ENCODE assay signal across 28 cellular contexts in the genomic region with DNA sequence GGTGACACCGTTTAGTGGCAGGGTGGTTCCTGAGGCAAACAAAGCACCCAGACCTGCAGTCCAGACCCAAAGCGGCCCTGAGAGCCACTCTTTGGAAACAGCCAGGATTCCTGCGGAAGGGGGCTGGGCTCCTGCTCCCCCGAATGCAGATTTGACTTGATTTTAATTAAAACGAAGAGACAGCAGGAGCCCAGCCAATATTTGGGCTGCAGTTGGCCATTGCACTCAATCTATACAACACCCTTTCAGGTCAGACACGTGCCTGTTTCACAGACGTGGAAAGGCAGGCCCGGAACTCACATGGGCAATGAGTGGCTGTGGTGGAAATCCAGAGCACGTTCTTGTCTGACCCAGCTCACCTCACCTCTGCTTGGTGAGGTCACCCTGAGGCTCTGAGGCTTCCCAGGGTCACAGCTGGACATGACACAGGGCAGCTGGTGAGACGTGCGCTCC.
A peak's percentile ranks its signal among the peaks of the same experiment; 100 is the strongest.
DNase-seq lines count a peak whose midpoint lies in the region; ATAC-seq and TF ChIP-seq lines count a peak whose summit lies in the region.
"Had no signal": no experiment of that assay in that cellular context is flagged by ENCODE, and none has a peak within 500 bp of the region (broad histone marks: within the 10 kb centered on the region; RNA-seq: fewer than 3 reads in every experiment).

No MANE protein-coding gene starts in this region.

- H3K4me3 ChIP-seq in Peyer's patch (no peak overlapping the region), spleen (no peak overlapping the region), ascending aorta (no peak overlapping the region)
- H3K4me3 ChIP-seq: MG63 had no signal

- no peak for TF ChIP-seq POLR2A in Peyer's patch (IDR thresholded peaks at IDR 0.05)
- TF ChIP-seq POLR2A in spleen (IDR thresholded peaks at IDR 0.05), result no peak

- H3K36me3 Mint-ChIP-seq in activated CD8-positive, alpha-beta T cell treated with anti-CD3 and anti-CD28 coated beads, Interleukin-2, amount 10 ng/mL, durations not matched to agents 7 days and 5 days (ENCODE audit: low read depth), result no peaks in the 10 kb centered on the region
- no peaks in the 10 kb centered on the region for H3K36me3 Mint-ChIP-seq in activated CD8-positive, alpha-beta T cell treated with anti-CD3 and anti-CD28 coated beads for 36 hours (ENCODE audit: low read depth)
- H3K36me3 Mint-ChIP-seq: activated naive CD8-positive, alpha-beta T cell treated with anti-CD3 and anti-CD28 coated beads, Interleukin-2, amount 10 ng/mL, durations not matched to agents 7 days and 5 days; type B pancreatic cell had no signal

- no peaks in the 10 kb centered on the region for H3K4me1 Mint-ChIP-seq in activated CD8-positive, alpha-beta T cell treated with anti-CD3 and anti-CD28 coated beads, Interleukin-2, amount 10 ng/mL, durations not matched to agents 7 days and 5 days (ENCODE audit: low read depth)
- no peaks in the 10 kb centered on the region for H3K4me1 Mint-ChIP-seq in activated CD8-positive, alpha-beta T cell treated with anti-CD3 and anti-CD28 coated beads for 36 hours (ENCODE audit: low read depth)
- H3K4me1 Mint-ChIP-seq: activated CD4-positive, alpha-beta T cell treated with anti-CD3 and anti-CD28 coated beads for 36 hours; activated naive CD8-positive, alpha-beta T cell treated with anti-CD3 and anti-CD28 coated beads, Interleukin-2, amount 10 ng/mL, durations not matched to agents 7 days and 5 days; naive thymus-derived CD8-positive, alpha-beta T cell; stimulated activated naive B cell treated with anti-CD40 and anti-IgM and Interleukin-4, amounts not matched to agents 10 μg/mL and 1 μg/mL and 100 μg/mL, for 72 hours had no signal

- POLR2A ChIA-PET in activated CD8-positive, alpha-beta T cell treated with anti-CD3 and anti-CD28 coated beads, Interleukin-2, amount 10 ng/mL, durations not matched to agents 7 days and 5 days (lab: Charles Lee), result no interaction called here
- POLR2A ChIA-PET in activated CD8-positive, alpha-beta T cell treated with anti-CD3 and anti-CD28 coated beads for 36 hours (lab: Charles Lee), result no interaction called here

- intact Hi-C loops in activated CD8-positive, alpha-beta T cell treated with anti-CD3 and anti-CD28 coated beads for 36 hours (cut with micrococcal nuclease), result no loop called here
- intact Hi-C loops in spleen (cut with DNase I; ENCODE audit: low total_unique reads), result no loop called here
- intact Hi-C loops in ascending aorta (cut with DNase I), result no loop called here

- ATAC-seq in activated CD8-positive, alpha-beta T cell treated with anti-CD3 and anti-CD28 coated beads, Interleukin-2, amount 10 ng/mL, durations not matched to agents 7 days and 5 days, result no peak
- no peak for ATAC-seq in activated CD8-positive, alpha-beta T cell treated with anti-CD3 and anti-CD28 coated beads for 36 hours
- ATAC-seq: activated CD4-positive, alpha-beta T cell treated with anti-CD3 and anti-CD28 coated beads for 36 hours; naive thymus-derived CD8-positive, alpha-beta T cell; Panc1; stimulated activated naive B cell treated with anti-CD40 and anti-IgM and Interleukin-4, amounts not matched to agents 10 μg/mL and 1 μg/mL and 100 μg/mL, for 72 hours had no signal

- H3K36me3 ChIP-seq in Peyer's patch, result no peaks in the 10 kb centered on the region
- H3K36me3 ChIP-seq in spleen, result no peaks in the 10 kb centered on the region
- no peaks in the 10 kb centered on the region for H3K36me3 ChIP-seq in ascending aorta
- H3K36me3 ChIP-seq: MG63 had no signal

- H3K4me3 Mint-ChIP-seq in activated CD8-positive, alpha-beta T cell treated with anti-CD3 and anti-CD28 coated beads, Interleukin-2, amount 10 ng/mL, durations not matched to agents 7 days and 5 days, result no peak overlapping the region
- H3K4me3 Mint-ChIP-seq in activated CD8-positive, alpha-beta T cell treated with anti-CD3 and anti-CD28 coated beads for 36 hours, result no peak overlapping the region
- H3K4me3 Mint-ChIP-seq: activated CD4-positive, alpha-beta T cell treated with anti-CD3 and anti-CD28 coated beads for 36 hours; activated naive CD8-positive, alpha-beta T cell treated with anti-CD3 and anti-CD28 coated beads, Interleukin-2, amount 10 ng/mL, durations not matched to agents 7 days and 5 days; naive thymus-derived CD8-positive, alpha-beta T cell; stimulated activated naive B cell treated with anti-CD40 and anti-IgM and Interleukin-4, amounts not matched to agents 10 μg/mL and 1 μg/mL and 100 μg/mL, for 72 hours; type B pancreatic cell had no signal

- H3K9me3 Mint-ChIP-seq in activated CD8-positive, alpha-beta T cell treated with anti-CD3 and anti-CD28 coated beads, Interleukin-2, amount 10 ng/mL, durations not matched to agents 7 days and 5 days (ENCODE audit: insufficient read depth), result no peaks in the 10 kb centered on the region
- no peaks in the 10 kb centered on the region for H3K9me3 Mint-ChIP-seq in activated CD8-positive, alpha-beta T cell treated with anti-CD3 and anti-CD28 coated beads for 36 hours
- H3K9me3 Mint-ChIP-seq: type B pancreatic cell had no signal

- H3K27me3 ChIP-seq in Peyer's patch, result no peaks in the 10 kb centered on the region
- peaks cover 0 to 4% (median 0%) of the 10 kb centered on the region in 7 donors for H3K27me3 ChIP-seq in spleen (replicated peaks in 1 of 7)
- no peaks in the 10 kb centered on the region for H3K27me3 ChIP-seq in ascending aorta
- H3K27me3 ChIP-seq: MG63 had no signal

- 69 to 82% (median 78%) methylated on average over 7 to 11 of the region's 11 CpGs for WGBS in spleen, 5 donors

- TF ChIP-seq CTCF in activated CD8-positive, alpha-beta T cell treated with anti-CD3 and anti-CD28 coated beads for 36 hours (IDR thresholded peaks at IDR 0.05), result no peak
- no peak for TF ChIP-seq CTCF in Peyer's patch (IDR thresholded peaks at IDR 0.05)
- TF ChIP-seq CTCF in spleen (IDR thresholded peaks at IDR 0.05 in 8 of 11, conservative IDR thresholded peaks at IDR 0.05 in 3 of 11), result no peak
- TF ChIP-seq CTCF in ascending aorta (IDR thresholded peaks at IDR 0.05), result no peak

- no peaks in the 10 kb centered on the region for H3K9me3 ChIP-seq in Peyer's patch
- H3K9me3 ChIP-seq in spleen, result peaks cover 0 to 8% (median 2%) of the 10 kb centered on the region in 8 donors
- no peaks in the 10 kb centered on the region for H3K9me3 ChIP-seq in ascending aorta
- H3K9me3 ChIP-seq: MG63 had no signal

- peak; percentile 8 for DNase-seq in activated CD8-positive, alpha-beta T cell treated with anti-CD3 and anti-CD28 coated beads, Interleukin-2, amount 10 ng/mL, durations not matched to agents 7 days and 5 days
- no peak for DNase-seq in activated CD8-positive, alpha-beta T cell treated with anti-CD3 and anti-CD28 coated beads for 36 hours
- DNase-seq in Peyer's patch (peak in 2 of 3 donors; percentile 27 to 30), iPS-NIHi7 (ENCODE audit: extremely low spot score) (peak; percentile 40), spleen (peak; percentile 41), ascending aorta (ENCODE audit: low spot score in 2 of 2) (no peak), A172 (ENCODE audit: low spot score) (no peak)
- DNase-seq in activated CD8-positive, alpha-beta memory T cell treated with anti-CD3 and anti-CD28 coated beads, Interleukin-2, amount 50 U/mL, for 48 hours, result no peak
- DNase-seq: activated CD4-positive, alpha-beta T cell treated with anti-CD3 and anti-CD28 coated beads for 36 hours; activated naive CD8-positive, alpha-beta T cell treated with anti-CD3 and anti-CD28 coated beads, Interleukin-2, amount 10 ng/mL, durations not matched to agents 7 days and 5 days; activated T-cell treated with anti-CD3 and anti-CD28 coated beads for 4 hours; C1 segment of cervical spinal cord; COR-L47; effector CD8-positive, alpha-beta T cell; GDM1; MG63; naive thymus-derived CD8-positive, alpha-beta T cell; NCI-H1105; NCI-H187 treated with DMSO at 0.1 percent for 48 hours; NCI-H2227 treated with DMSO at 0.1 percent for 48 hours; NCI-H526 treated with DMSO at 0.1 percent for 48 hours; occipital lobe; stimulated activated naive B cell treated with anti-CD40 and anti-IgM and Interleukin-4, amounts not matched to agents 10 μg/mL and 1 μg/mL and 100 μg/mL, for 72 hours had no signal

- H3K27me3 Mint-ChIP-seq in activated CD8-positive, alpha-beta T cell treated with anti-CD3 and anti-CD28 coated beads, Interleukin-2, amount 10 ng/mL, durations not matched to agents 7 days and 5 days (ENCODE audit: low read depth), result peaks cover 2% of the 10 kb centered on the region
- H3K27me3 Mint-ChIP-seq in activated CD8-positive, alpha-beta T cell treated with anti-CD3 and anti-CD28 coated beads for 36 hours, result peaks cover 5% of the 10 kb centered on the region
- H3K27me3 Mint-ChIP-seq: activated CD4-positive, alpha-beta T cell treated with anti-CD3 and anti-CD28 coated beads for 36 hours had no signal

- no peak overlapping the region for H3K27ac Mint-ChIP-seq in activated CD8-positive, alpha-beta T cell treated with anti-CD3 and anti-CD28 coated beads, Interleukin-2, amount 10 ng/mL, durations not matched to agents 7 days and 5 days
- H3K27ac Mint-ChIP-seq in activated CD8-positive, alpha-beta T cell treated with anti-CD3 and anti-CD28 coated beads for 36 hours, result no peak overlapping the region
- H3K27ac Mint-ChIP-seq: activated CD4-positive, alpha-beta T cell treated with anti-CD3 and anti-CD28 coated beads for 36 hours; activated naive CD8-positive, alpha-beta T cell treated with anti-CD3 and anti-CD28 coated beads, Interleukin-2, amount 10 ng/mL, durations not matched to agents 7 days and 5 days; stimulated activated naive B cell treated with anti-CD40 and anti-IgM and Interleukin-4, amounts not matched to agents 10 μg/mL and 1 μg/mL and 100 μg/mL, for 72 hours had no signal

- CTCF ChIA-PET in activated CD8-positive, alpha-beta T cell treated with anti-CD3 and anti-CD28 coated beads, Interleukin-2, amount 10 ng/mL, durations not matched to agents 7 days and 5 days (lab: Charles Lee), result no interaction called here
- CTCF ChIA-PET in activated CD8-positive, alpha-beta T cell treated with anti-CD3 and anti-CD28 coated beads for 36 hours (lab: Charles Lee), result no interaction called here

- H3K4me1 ChIP-seq in Peyer's patch (no peaks in the 10 kb centered on the region), spleen (no peaks in the 10 kb centered on the region), ascending aorta (no peaks in the 10 kb centered on the region)

- H3K27ac ChIP-seq in Peyer's patch (no peak overlapping the region), spleen (no peak overlapping the region), ascending aorta (no peak overlapping the region)
- H3K27ac ChIP-seq: 22Rv1, epithelial cell of prostate, KMS-11 had no signal

Comparison
In these comparisons a context has a peak if more than half of its experiments do, and no peak if none do; other contexts are left out.
1. DNase-seq: peak in activated CD8-positive, alpha-beta T cell treated with anti-CD3 and anti-CD28 coated beads, Interleukin-2, amount 10 ng/mL, durations not matched to agents 7 days and 5 days (single experiment), Peyer's patch (2 of 3), iPS-NIHi7 (single experiment) and spleen (single experiment); none in activated CD8-positive, alpha-beta T cell treated with anti-CD3 and anti-CD28 coated beads for 36 hours (single experiment), activated CD8-positive, alpha-beta memory T cell treated with anti-CD3 and anti-CD28 coated beads, Interleukin-2, amount 50 U/mL, for 48 hours (single experiment), ascending aorta (0 of 2) and A172 (single experiment).